1 cellular context compared by ENCODE assay signal in the genomic region with DNA sequence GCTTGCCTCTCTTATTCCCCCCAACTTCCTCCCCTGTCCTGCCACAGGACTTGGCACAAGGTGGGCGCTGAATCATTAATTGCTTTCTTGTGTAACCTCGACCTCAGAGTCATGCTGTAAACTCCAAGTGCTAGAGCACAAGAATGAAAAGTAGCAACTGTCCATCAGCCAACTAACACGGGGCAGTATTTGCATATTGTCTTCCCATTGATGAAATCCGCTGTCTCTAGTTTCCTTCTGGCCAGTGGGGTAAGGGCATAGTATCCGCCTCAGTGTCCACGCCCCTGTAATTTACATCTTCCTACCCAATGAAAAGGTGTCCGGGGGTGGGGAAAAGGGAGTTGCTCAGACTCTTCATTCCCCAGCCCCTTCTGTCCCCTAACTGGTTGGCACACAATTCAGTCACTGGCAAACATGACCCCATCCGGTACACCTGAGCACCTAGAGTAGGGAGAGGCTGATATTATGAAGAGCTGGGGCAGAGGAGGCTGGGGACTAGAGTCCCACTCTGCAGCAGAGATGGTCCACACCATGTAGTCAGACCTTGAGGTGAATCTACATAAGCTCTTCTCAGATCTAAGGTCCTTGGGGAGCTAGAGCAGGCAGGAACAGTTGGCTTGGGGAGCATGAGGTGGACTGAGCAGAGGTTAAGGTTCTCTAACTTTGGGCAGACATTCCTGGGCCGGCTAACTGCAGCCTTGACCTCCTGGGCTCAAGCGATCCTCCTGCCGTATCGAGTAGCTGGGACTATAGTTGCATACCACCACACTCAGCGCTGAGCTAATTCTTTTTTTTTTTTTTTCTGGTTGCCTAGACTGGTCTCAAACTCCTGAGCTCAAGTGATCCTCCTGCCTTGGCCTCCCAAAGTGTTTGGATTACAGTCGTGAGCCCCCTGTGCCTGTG.
TF ChIP-seq lines count a peak whose summit lies in the region.

No MANE protein-coding gene starts in this region.

TF ChIP-seq in HepG2, 621 proteins besides CTCF, POLR2A, EP300 and RAD21 (continued from another document and continues in another):
- TF ChIP-seq MED13 (CRISPR knock-in tag; IDR thresholded peaks at IDR 0.05) (no peak), AKAP8 (CRISPR knock-in tag; IDR thresholded peaks at IDR 0.05) (no peak), KMT2B (CRISPR knock-in tag; IDR thresholded peaks at IDR 0.05) (0 out of 2 replicates have a peak, but pooled peaks have one; percentile 32), NCOA2 (CRISPR knock-in tag; IDR thresholded peaks at IDR 0.05) (no peak), SNAPC2 (CRISPR knock-in tag; IDR thresholded peaks at IDR 0.05) (0 out of 2 replicates have a peak, but pooled peaks have one; percentile 30), RORA (CRISPR knock-in tag; IDR thresholded peaks at IDR 0.05) (no peak), HNF4G (IDR thresholded peaks at IDR 0.05; ENCODE audit: borderline replicate concordance, low read depth, low read length) (no peak), HNF4G (CRISPR knock-in tag; IDR thresholded peaks at IDR 0.05; ENCODE audit: borderline replicate concordance, low read depth) (no peak), CBFB (CRISPR knock-in tag; IDR thresholded peaks at IDR 0.05) (no peak), ZNF446 (CRISPR knock-in tag; IDR thresholded peaks at IDR 0.05) (no peak), RAD51 (IDR thresholded peaks at IDR 0.05; ENCODE audit: borderline replicate concordance) (no peak), ZNF543 (CRISPR knock-in tag; IDR thresholded peaks at IDR 0.05) (no peak), ETV6 (CRISPR knock-in tag; conservative IDR thresholded peaks at IDR 0.05) (no peak), ZNF780A (CRISPR knock-in tag; IDR thresholded peaks at IDR 0.05) (no peak), ELF1 (CRISPR knock-in tag; IDR thresholded peaks at IDR 0.05) (no peak), GZF1 (CRISPR knock-in tag; IDR thresholded peaks at IDR 0.05) (no peak), CCAR2 (optimal IDR thresholded peaks at IDR 0.05; ENCODE audit: low read depth, low read length) (no peak), ZNF564 (CRISPR knock-in tag; IDR thresholded peaks at IDR 0.05) (no peak), SRSF9 (IDR thresholded peaks at IDR 0.05; ENCODE audit: borderline replicate concordance, insufficient read depth, low read depth, low read length, poor library complexity, severe bottlenecking) (no peak), CEBPB (IDR thresholded peaks at IDR 0.05; ENCODE audit: borderline replicate concordance, low read depth, low read length) (peak; percentile 51; the same call in 1 of the 2 replicates), PHF20 (CRISPR knock-in tag; IDR thresholded peaks at IDR 0.05) (no peak), MAFG (CRISPR knock-in tag; IDR thresholded peaks at IDR 0.05) (no peak), ZNF510 (CRISPR knock-in tag; IDR thresholded peaks at IDR 0.05; ENCODE audit: low read depth) (no peak), EHMT2 (IDR thresholded peaks at IDR 0.05; ENCODE audit: borderline replicate concordance, low read depth, low read length) (no peak), ZMYM3 (CRISPR knock-in tag; IDR thresholded peaks at IDR 0.05) (peak; percentile 54), ZNF839 (CRISPR knock-in tag; IDR thresholded peaks at IDR 0.05; ENCODE audit: borderline replicate concordance) (no peak), HDAC2 (CRISPR knock-in tag; IDR thresholded peaks at IDR 0.05) (no peak; the same call in 1 of the 2 replicates), ZNF720 (CRISPR knock-in tag; IDR thresholded peaks at IDR 0.05) (no peak), ZBTB42 (CRISPR knock-in tag; IDR thresholded peaks at IDR 0.05) (no peak)
- TF ChIP-seq, protein P1, sequence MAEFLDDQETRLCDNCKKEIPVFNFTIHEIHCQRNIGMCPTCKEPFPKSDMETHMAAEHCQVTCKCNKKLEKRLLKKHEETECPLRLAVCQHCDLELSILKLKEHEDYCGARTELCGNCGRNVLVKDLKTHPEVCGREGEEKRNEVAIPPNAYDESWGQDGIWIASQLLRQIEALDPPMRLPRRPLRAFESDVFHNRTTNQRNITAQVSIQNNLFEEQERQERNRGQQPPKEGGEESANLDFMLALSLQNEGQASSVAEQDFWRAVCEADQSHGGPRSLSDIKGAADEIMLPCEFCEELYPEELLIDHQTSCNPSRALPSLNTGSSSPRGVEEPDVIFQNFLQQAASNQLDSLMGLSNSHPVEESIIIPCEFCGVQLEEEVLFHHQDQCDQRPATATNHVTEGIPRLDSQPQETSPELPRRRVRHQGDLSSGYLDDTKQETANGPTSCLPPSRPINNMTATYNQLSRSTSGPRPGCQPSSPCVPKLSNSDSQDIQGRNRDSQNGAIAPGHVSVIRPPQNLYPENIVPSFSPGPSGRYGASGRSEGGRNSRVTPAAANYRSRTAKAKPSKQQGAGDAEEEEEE (CRISPR knock-in tag; IDR thresholded peaks at IDR 0.05; ENCODE audit: borderline replicate concordance): no peak
- TF ChIP-seq, protein P2, sequence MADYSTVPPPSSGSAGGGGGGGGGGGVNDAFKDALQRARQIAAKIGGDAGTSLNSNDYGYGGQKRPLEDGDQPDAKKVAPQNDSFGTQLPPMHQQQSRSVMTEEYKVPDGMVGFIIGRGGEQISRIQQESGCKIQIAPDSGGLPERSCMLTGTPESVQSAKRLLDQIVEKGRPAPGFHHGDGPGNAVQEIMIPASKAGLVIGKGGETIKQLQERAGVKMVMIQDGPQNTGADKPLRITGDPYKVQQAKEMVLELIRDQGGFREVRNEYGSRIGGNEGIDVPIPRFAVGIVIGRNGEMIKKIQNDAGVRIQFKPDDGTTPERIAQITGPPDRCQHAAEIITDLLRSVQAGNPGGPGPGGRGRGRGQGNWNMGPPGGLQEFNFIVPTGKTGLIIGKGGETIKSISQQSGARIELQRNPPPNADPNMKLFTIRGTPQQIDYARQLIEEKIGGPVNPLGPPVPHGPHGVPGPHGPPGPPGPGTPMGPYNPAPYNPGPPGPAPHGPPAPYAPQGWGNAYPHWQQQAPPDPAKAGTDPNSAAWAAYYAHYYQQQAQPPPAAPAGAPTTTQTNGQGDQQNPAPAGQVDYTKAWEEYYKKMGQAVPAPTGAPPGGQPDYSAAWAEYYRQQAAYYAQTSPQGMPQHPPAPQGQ (CRISPR knock-in tag; IDR thresholded peaks at IDR 0.05; ENCODE audit: borderline replicate concordance): no peak
- TF ChIP-seq, protein P3, sequence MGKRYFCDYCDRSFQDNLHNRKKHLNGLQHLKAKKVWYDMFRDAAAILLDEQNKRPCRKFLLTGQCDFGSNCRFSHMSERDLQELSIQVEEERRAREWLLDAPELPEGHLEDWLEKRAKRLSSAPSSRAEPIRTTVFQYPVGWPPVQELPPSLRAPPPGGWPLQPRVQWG (CRISPR knock-in tag; IDR thresholded peaks at IDR 0.05; ENCODE audit: borderline replicate concordance, low read depth): no peak
- TF ChIP-seq, protein P4, sequence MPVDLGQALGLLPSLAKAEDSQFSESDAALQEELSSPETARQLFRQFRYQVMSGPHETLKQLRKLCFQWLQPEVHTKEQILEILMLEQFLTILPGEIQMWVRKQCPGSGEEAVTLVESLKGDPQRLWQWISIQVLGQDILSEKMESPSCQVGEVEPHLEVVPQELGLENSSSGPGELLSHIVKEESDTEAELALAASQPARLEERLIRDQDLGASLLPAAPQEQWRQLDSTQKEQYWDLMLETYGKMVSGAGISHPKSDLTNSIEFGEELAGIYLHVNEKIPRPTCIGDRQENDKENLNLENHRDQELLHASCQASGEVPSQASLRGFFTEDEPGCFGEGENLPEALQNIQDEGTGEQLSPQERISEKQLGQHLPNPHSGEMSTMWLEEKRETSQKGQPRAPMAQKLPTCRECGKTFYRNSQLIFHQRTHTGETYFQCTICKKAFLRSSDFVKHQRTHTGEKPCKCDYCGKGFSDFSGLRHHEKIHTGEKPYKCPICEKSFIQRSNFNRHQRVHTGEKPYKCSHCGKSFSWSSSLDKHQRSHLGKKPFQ (CRISPR knock-in tag; IDR thresholded peaks at IDR 0.05; ENCODE audit: insufficient replicate concordance): no peak
- TF ChIP-seq, protein P5, sequence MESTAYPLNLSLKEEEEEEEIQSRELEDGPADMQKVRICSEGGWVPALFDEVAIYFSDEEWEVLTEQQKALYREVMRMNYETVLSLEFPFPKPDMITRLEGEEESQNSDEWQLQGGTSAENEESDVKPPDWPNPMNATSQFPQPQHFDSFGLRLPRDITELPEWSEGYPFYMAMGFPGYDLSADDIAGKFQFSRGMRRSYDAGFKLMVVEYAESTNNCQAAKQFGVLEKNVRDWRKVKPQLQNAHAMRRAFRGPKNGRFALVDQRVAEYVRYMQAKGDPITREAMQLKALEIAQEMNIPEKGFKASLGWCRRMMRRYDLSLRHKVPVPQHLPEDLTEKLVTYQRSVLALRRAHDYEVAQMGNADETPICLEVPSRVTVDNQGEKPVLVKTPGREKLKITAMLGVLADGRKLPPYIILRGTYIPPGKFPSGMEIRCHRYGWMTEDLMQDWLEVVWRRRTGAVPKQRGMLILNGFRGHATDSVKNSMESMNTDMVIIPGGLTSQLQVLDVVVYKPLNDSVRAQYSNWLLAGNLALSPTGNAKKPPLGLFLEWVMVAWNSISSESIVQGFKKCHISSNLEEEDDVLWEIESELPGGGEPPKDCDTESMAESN (CRISPR knock-in tag; conservative IDR thresholded peaks at IDR 0.05): no peak
- TF ChIP-seq, protein P6, sequence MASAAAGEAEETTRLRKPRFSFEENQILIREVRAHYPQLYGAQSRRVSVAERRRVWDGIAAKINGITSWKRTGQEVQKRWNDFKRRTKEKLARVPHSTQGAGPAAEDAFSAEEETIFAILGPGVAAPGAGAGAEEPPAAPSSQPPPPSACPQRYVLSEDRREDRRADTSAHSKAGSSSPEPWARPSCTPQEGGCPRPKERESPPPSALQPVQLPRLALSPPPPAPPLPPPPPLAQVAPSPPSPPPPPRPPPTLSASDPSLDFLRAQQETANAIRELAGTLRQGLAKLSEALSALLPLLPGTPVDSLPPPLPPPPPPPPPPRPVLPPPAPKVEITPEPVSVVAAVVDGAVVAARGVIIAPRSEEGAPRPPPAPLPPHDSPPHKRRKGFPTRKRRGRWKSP (CRISPR knock-in tag; IDR thresholded peaks at IDR 0.05): no peak
- TF ChIP-seq, protein P7, sequence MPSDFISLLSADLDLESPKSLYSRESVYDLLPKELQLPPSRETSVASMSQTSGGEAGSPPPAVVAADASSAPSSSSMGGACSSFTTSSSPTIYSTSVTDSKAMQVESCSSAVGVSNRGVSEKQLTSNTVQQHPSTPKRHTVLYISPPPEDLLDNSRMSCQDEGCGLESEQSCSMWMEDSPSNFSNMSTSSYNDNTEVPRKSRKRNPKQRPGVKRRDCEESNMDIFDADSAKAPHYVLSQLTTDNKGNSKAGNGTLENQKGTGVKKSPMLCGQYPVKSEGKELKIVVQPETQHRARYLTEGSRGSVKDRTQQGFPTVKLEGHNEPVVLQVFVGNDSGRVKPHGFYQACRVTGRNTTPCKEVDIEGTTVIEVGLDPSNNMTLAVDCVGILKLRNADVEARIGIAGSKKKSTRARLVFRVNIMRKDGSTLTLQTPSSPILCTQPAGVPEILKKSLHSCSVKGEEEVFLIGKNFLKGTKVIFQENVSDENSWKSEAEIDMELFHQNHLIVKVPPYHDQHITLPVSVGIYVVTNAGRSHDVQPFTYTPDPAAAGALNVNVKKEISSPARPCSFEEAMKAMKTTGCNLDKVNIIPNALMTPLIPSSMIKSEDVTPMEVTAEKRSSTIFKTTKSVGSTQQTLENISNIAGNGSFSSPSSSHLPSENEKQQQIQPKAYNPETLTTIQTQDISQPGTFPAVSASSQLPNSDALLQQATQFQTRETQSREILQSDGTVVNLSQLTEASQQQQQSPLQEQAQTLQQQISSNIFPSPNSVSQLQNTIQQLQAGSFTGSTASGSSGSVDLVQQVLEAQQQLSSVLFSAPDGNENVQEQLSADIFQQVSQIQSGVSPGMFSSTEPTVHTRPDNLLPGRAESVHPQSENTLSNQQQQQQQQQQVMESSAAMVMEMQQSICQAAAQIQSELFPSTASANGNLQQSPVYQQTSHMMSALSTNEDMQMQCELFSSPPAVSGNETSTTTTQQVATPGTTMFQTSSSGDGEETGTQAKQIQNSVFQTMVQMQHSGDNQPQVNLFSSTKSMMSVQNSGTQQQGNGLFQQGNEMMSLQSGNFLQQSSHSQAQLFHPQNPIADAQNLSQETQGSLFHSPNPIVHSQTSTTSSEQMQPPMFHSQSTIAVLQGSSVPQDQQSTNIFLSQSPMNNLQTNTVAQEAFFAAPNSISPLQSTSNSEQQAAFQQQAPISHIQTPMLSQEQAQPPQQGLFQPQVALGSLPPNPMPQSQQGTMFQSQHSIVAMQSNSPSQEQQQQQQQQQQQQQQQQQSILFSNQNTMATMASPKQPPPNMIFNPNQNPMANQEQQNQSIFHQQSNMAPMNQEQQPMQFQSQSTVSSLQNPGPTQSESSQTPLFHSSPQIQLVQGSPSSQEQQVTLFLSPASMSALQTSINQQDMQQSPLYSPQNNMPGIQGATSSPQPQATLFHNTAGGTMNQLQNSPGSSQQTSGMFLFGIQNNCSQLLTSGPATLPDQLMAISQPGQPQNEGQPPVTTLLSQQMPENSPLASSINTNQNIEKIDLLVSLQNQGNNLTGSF (CRISPR knock-in tag; IDR thresholded peaks at IDR 0.05): no peak
- TF ChIP-seq, protein P8, sequence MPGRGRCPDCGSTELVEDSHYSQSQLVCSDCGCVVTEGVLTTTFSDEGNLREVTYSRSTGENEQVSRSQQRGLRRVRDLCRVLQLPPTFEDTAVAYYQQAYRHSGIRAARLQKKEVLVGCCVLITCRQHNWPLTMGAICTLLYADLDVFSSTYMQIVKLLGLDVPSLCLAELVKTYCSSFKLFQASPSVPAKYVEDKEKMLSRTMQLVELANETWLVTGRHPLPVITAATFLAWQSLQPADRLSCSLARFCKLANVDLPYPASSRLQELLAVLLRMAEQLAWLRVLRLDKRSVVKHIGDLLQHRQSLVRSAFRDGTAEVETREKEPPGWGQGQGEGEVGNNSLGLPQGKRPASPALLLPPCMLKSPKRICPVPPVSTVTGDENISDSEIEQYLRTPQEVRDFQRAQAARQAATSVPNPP (CRISPR knock-in tag; IDR thresholded peaks at IDR 0.05): no peak
- TF ChIP-seq, protein P9, sequence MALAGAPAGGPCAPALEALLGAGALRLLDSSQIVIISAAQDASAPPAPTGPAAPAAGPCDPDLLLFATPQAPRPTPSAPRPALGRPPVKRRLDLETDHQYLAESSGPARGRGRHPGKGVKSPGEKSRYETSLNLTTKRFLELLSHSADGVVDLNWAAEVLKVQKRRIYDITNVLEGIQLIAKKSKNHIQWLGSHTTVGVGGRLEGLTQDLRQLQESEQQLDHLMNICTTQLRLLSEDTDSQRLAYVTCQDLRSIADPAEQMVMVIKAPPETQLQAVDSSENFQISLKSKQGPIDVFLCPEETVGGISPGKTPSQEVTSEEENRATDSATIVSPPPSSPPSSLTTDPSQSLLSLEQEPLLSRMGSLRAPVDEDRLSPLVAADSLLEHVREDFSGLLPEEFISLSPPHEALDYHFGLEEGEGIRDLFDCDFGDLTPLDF (CRISPR knock-in tag; IDR thresholded peaks at IDR 0.05): no peak
- TF ChIP-seq, protein P10, sequence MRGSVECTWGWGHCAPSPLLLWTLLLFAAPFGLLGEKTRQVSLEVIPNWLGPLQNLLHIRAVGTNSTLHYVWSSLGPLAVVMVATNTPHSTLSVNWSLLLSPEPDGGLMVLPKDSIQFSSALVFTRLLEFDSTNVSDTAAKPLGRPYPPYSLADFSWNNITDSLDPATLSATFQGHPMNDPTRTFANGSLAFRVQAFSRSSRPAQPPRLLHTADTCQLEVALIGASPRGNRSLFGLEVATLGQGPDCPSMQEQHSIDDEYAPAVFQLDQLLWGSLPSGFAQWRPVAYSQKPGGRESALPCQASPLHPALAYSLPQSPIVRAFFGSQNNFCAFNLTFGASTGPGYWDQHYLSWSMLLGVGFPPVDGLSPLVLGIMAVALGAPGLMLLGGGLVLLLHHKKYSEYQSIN (CRISPR knock-in tag; IDR thresholded peaks at IDR 0.05; ENCODE audit: borderline replicate concordance): no peak
